24 cellular contexts compared by ENCODE assay signal in genomic region chr6:3573670-3574069, GRCh38.
"Had no signal": no experiment of that assay in that cellular context is flagged by ENCODE, and none has a peak within 500 bp of the region (broad histone marks: within the 10 kb centered on the region; RNA-seq: fewer than 3 reads in every experiment).

No MANE protein-coding gene starts in this region.

- H3K4me3 ChIP-seq: coronary artery, dorsolateral prefrontal cortex, esophagus muscularis mucosa, gastroesophageal sphincter, heart left ventricle, hepatocyte, left lung, lower lobe of right lung, mucosa of descending colon had no signal

- H3K9me3 Mint-ChIP-seq: mesothelial cell of epicardium, naive B cell had no signal

- H3K27ac ChIP-seq: coronary artery, dorsolateral prefrontal cortex, esophagus muscularis mucosa, foreskin keratinocyte, gastroesophageal sphincter, heart left ventricle, hepatocyte, left lung, lower lobe of right lung had no signal

- H3K4me3 Mint-ChIP-seq: mesothelial cell of epicardium, naive B cell had no signal

- H2AFZ ChIP-seq: hepatocyte had no signal

- H3K27me3 ChIP-seq: dorsolateral prefrontal cortex, esophagus muscularis mucosa, gastroesophageal sphincter, hepatocyte, left lung had no signal

- H3K4me2 ChIP-seq: hepatocyte had no signal

- FAIRE-seq: colon, endothelial cell of umbilical vein, frontal cortex, islet of Langerhans, keratinocyte had no signal

- H3K36me3 Mint-ChIP-seq: mesothelial cell of epicardium, naive B cell had no signal

- DNase-seq: dermis blood vessel endothelial cell; dorsolateral prefrontal cortex; effector CD4-positive, alpha-beta T cell; effector memory CD4-positive, alpha-beta T cell; foreskin keratinocyte; heart left ventricle; hypothalamus; left cardiac atrium; left lung; left ventricle myocardium superior; lower lobe of right lung; mesenchymal stem cell; mucosa of descending colon; naive B cell had no signal

- H3K27ac Mint-ChIP-seq: mesothelial cell of epicardium, naive B cell had no signal

- H3K79me2 ChIP-seq: hepatocyte had no signal

- H3K36me3 ChIP-seq: esophagus muscularis mucosa, gastroesophageal sphincter, heart left ventricle, left lung, lower lobe of right lung had no signal

- H3K4me1 ChIP-seq: foreskin keratinocyte, gastroesophageal sphincter, heart left ventricle, left lung, lower lobe of right lung had no signal

- H3K9me3 ChIP-seq: esophagus muscularis mucosa, gastroesophageal sphincter, heart left ventricle, left lung, lower lobe of right lung, mucosa of descending colon had no signal
